In genomic region chr10:132631348-132631735, GRCh38 we compare ENCODE assay signal across 12 cellular contexts.
DNase-seq lines count a peak whose midpoint lies in the region; ATAC-seq and TF ChIP-seq lines count a peak whose summit lies in the region.
"Had no signal": no experiment of that assay in that cellular context is flagged by ENCODE, and none has a peak within 500 bp of the region (broad histone marks: within the 10 kb centered on the region; RNA-seq: fewer than 3 reads in every experiment).

No MANE protein-coding gene starts in this region.

- H3K27ac ChIP-seq in cardiac muscle cell, result peak overlapping the region; percentile 100
- H3K27ac ChIP-seq in upper lobe of left lung, result peak overlapping the region; percentile 60 to 79 (median 72)
- no peak overlapping the region for H3K27ac ChIP-seq in OCI-LY7 (ENCODE audit: low read depth, low read length, poor library complexity, severe bottlenecking)

- H3K9me3 ChIP-seq in cardiac muscle cell (ENCODE audit: low read depth) (no peaks in the 10 kb centered on the region), upper lobe of left lung (no peaks in the 10 kb centered on the region), OCI-LY7 (ENCODE audit: low read length) (no peaks in the 10 kb centered on the region)

- H3K9me3 Mint-ChIP-seq in nephron, result no peaks in the 10 kb centered on the region
- H3K9me3 Mint-ChIP-seq: effector memory CD8-positive, alpha-beta T cell had no signal

- no peaks in the 10 kb centered on the region for H3K27me3 ChIP-seq in cardiac muscle cell
- no peaks in the 10 kb centered on the region for H3K27me3 ChIP-seq in upper lobe of left lung

- DNase-seq in cardiac fibroblast (ENCODE audit: low read depth in 2 of 2), result peak; percentile 54 to 75
- peak; percentile 81 to 95 for DNase-seq in cardiac muscle cell (ENCODE audit: low read depth in 1 of 2, low spot score in 1 of 2)
- peak in 1 of 2 donors; percentile 79 for DNase-seq in upper lobe of left lung
- no peak for DNase-seq in OCI-LY7 (ENCODE audit: low spot score)
- DNase-seq in NCI-H1105 (lab: John Stamatoyannopoulos, UW), result no peak
- no peak for DNase-seq in activated CD4-positive, CD25-positive, alpha-beta regulatory T cell treated with anti-CD3 and anti-CD28 coated beads, Interleukin-2, amount 50 U/mL, for 72 hours
- no peak for DNase-seq in H4 (ENCODE audit: low spot score)
- DNase-seq: effector memory CD8-positive, alpha-beta T cell; NCI-H748 treated with DMSO at 0.1 percent for 48 hours had no signal

- BruUV-seq in OCI-LY7 (replicated peaks; lab: Mats Ljungman, UMichigan), result no TSS peak

- 58 to 78% methylated on average over 16 to 17 of the region's 17 CpGs for WGBS in upper lobe of left lung, 2 donors

- H3K4me3 ChIP-seq in cardiac fibroblast (replicated peaks in 1 of 2; ENCODE audit: low read depth in 2 of 2, low read length in 2 of 2) (no peak overlapping the region), cardiac muscle cell (no peak overlapping the region), upper lobe of left lung (no peak overlapping the region), OCI-LY7 (ENCODE audit: low read depth, low read length, poor library complexity, severe bottlenecking) (no peak overlapping the region)

- CTCF ChIA-PET in OCI-LY7 (lab: Charles Lee; ENCODE audit: unreplicated experiment), result no interaction called here

- H4K20me1 ChIP-seq in OCI-LY7 (ENCODE audit: insufficient read depth, low read length), result no peaks in the 10 kb centered on the region

- no peak for TF ChIP-seq POLR2A in upper lobe of left lung (IDR thresholded peaks at IDR 0.05)

- TF ChIP-seq CTCF in cardiac fibroblast (IDR thresholded peaks at IDR 0.05; ENCODE audit: low read depth, low read length) (no peak), cardiac muscle cell (IDR thresholded peaks at IDR 0.05; ENCODE audit: low read depth, low read length) (no peak), nephron (IDR thresholded peaks at IDR 0.05; ENCODE audit: unreplicated experiment in 3 of 3) (no peak), upper lobe of left lung (IDR thresholded peaks at IDR 0.05) (no peak), OCI-LY7 (conservative IDR thresholded peaks at IDR 0.05; ENCODE audit: low read length) (no peak)

- no peaks in the 10 kb centered on the region for H3K79me2 ChIP-seq in OCI-LY7 (ENCODE audit: insufficient read depth, low read depth, low read length)

- TF ChIP-seq EP300 in upper lobe of left lung (IDR thresholded peaks at IDR 0.05), result no peak

- peak; percentile 61 to 68 for ATAC-seq in upper lobe of left lung (ENCODE audit: low FRiP score in 2 of 2)
- ATAC-seq: activated CD4-positive, CD25-positive, alpha-beta regulatory T cell treated with anti-CD3 and anti-CD28 coated beads, Interleukin-2, amount 50 U/mL, for 24 hours; effector memory CD8-positive, alpha-beta T cell; SK-N-SH treated with all-trans-retinoic acid at 6 μM for 48 hours had no signal

- H3K4me1 ChIP-seq in cardiac muscle cell (ENCODE audit: low read depth) (peaks cover 65% of the 10 kb centered on the region), upper lobe of left lung (peaks cover 43 to 69% (median 66%) of the 10 kb centered on the region in 4 donors), OCI-LY7 (ENCODE audit: insufficient read depth, low read length, poor library complexity, severe bottlenecking) (no peaks in the 10 kb centered on the region)

- H3K27me3 Mint-ChIP-seq in nephron (ENCODE audit: low read depth), result no peaks in the 10 kb centered on the region
- H3K27me3 Mint-ChIP-seq: effector memory CD8-positive, alpha-beta T cell had no signal

- no peak overlapping the region for H2AFZ ChIP-seq in OCI-LY7 (ENCODE audit: low read length)

- H3K4me2 ChIP-seq in OCI-LY7 (ENCODE audit: low read length), result no peak overlapping the region

- POLR2A ChIA-PET in OCI-LY7 (lab: Charles Lee), result no interaction called here

- no peaks in the 10 kb centered on the region for H3K9me2 ChIP-seq in OCI-LY7 (ENCODE audit: insufficient read depth, low read length)

- H3K36me3 ChIP-seq in cardiac muscle cell (peaks cover 3% of the 10 kb centered on the region), upper lobe of left lung (no peaks in the 10 kb centered on the region), OCI-LY7 (ENCODE audit: insufficient read depth, low read length) (no peaks in the 10 kb centered on the region)

- intact Hi-C loops in OCI-LY7 (cut with micrococcal nuclease; ENCODE audit: unreplicated experiment), result no loop called here

- no peaks in the 10 kb centered on the region for H3K36me3 Mint-ChIP-seq in nephron (ENCODE audit: low read depth)

- H3K4me3 Mint-ChIP-seq in nephron, result peak overlapping the region in 1 of 3 experiments; percentile 14
- H3K4me3 Mint-ChIP-seq: effector memory CD8-positive, alpha-beta T cell had no signal

- peaks cover 74% of the 10 kb centered on the region for H3K4me1 Mint-ChIP-seq in nephron

- H3K27ac Mint-ChIP-seq in nephron, result peak overlapping the region in 2 of 3 experiments; percentile 58 to 74
- H3K27ac Mint-ChIP-seq: effector memory CD8-positive, alpha-beta T cell had no signal

Comparison
In these comparisons a context has a peak if more than half of its experiments do, and no peak if none do; other contexts are left out.
1. DNase-seq: peak in cardiac fibroblast (2 of 2) and cardiac muscle cell (2 of 2); none in OCI-LY7 (single experiment), NCI-H1105 (single experiment), activated CD4-positive, CD25-positive, alpha-beta regulatory T cell treated with anti-CD3 and anti-CD28 coated beads, Interleukin-2, amount 50 U/mL, for 72 hours (single experiment) and H4 (single experiment).